17 cellular contexts compared by ENCODE assay signal in genomic region chr3:186613637-186614265, GRCh38. TPM values are rescaled to one million over a fixed set of nuclear protein-coding genes. Genes with fewer than 3 reads are reported as not detected.
DNase-seq lines count a peak whose midpoint lies in the region; ATAC-seq, FAIRE-seq and TF ChIP-seq lines count a peak whose summit lies in the region.
"Had no signal": no experiment of that assay in that cellular context is flagged by ENCODE, and none has a peak within 500 bp of the region (broad histone marks: within the 10 kb centered on the region; RNA-seq: fewer than 3 reads in every experiment).

No MANE protein-coding gene starts in this region.

- H3K9me2 ChIP-seq in MM.1S (replicated peaks; ENCODE audit: insufficient read depth, low read length), result no peaks in the 10 kb centered on the region

- peak overlapping the region; percentile 70; the same call in 1 of the 2 replicates for H3K4me2 ChIP-seq in MM.1S (ENCODE audit: low read depth, low read length)

- FAIRE-seq in small intestine (lab: Jason Lieb, UNC), result no peak
- FAIRE-seq: H1 had no signal

- H3K27me3 ChIP-seq in MM.1S (replicated peaks; ENCODE audit: insufficient read depth, low read length), result peaks cover 8% of the 10 kb centered on the region
- peaks cover 0 to 2% of the 10 kb centered on the region in 2 donors for H3K27me3 ChIP-seq in small intestine (ENCODE audit: control insufficient read depth in 2 of 2, insufficient read depth in 2 of 2, low read length in 2 of 2)
- H3K27me3 ChIP-seq: Peyer's patch had no signal

- H3K9me3 ChIP-seq in MM.1S (replicated peaks; ENCODE audit: insufficient read depth, low read length) (no peaks in the 10 kb centered on the region), small intestine (ENCODE audit: control insufficient read depth, low read depth) (no peaks in the 10 kb centered on the region)
- H3K9me3 ChIP-seq: Peyer's patch had no signal

- no peaks in the 10 kb centered on the region for H3K36me3 Mint-ChIP-seq in activated T-helper 17 cell treated with anti-CD3 and anti-CD28 coated beads, Interleukin-2, amount 50 U/mL, for 72 hours (ENCODE audit: low read depth)

- TF ChIP-seq CTCF in MM.1S (IDR thresholded peaks at IDR 0.05; ENCODE audit: low read length) (no peak), retinal pigment epithelial cell (conservative IDR thresholded peaks at IDR 0.05; ENCODE audit: low read depth, low read length) (peak; percentile 4)

- H3F3A ChIP-seq in MM.1S (ENCODE audit: insufficient read depth, low read length), result peaks cover 24% of the 10 kb centered on the region

- H3K36me3 ChIP-seq in MM.1S (replicated peaks; ENCODE audit: insufficient read depth, low read length) (no peaks in the 10 kb centered on the region), small intestine (ENCODE audit: control insufficient read depth in 2 of 2, insufficient read depth in 2 of 2, low read length in 2 of 2) (no peaks in the 10 kb centered on the region)
- H3K36me3 ChIP-seq: Peyer's patch had no signal

- H3K4me3 ChIP-seq in MM.1S (ENCODE audit: low read length) (peak overlapping the region; percentile 37; the same call in 1 of the 2 replicates), retinal pigment epithelial cell (ENCODE audit: low read length) (no peak overlapping the region), small intestine (ENCODE audit: low read depth in 1 of 2, low read length in 2 of 2) (no peak overlapping the region)

- H3K9me3 Mint-ChIP-seq in activated T-helper 17 cell treated with anti-CD3 and anti-CD28 coated beads, Interleukin-2, amount 50 U/mL, for 72 hours, result no peaks in the 10 kb centered on the region

- H3K4me1 ChIP-seq in MM.1S (ENCODE audit: low read length), result peaks cover 36% of the 10 kb centered on the region
- H3K4me1 ChIP-seq in small intestine (ENCODE audit: control insufficient read depth in 2 of 2, insufficient read depth in 1 of 2, low read depth in 1 of 2, low read length in 1 of 2), result no peaks in the 10 kb centered on the region
- H3K4me1 ChIP-seq: Peyer's patch had no signal

- H3K27ac ChIP-seq in MM.1S (ENCODE audit: low read length), result peak overlapping the region; percentile 47; the same call in 1 of the 2 replicates
- no peak overlapping the region for H3K27ac ChIP-seq in small intestine (ENCODE audit: low read depth in 1 of 2, low read length in 1 of 2)
- H3K27ac ChIP-seq: 22Rv1, C4-2B, Peyer's patch had no signal

- no peaks in the 10 kb centered on the region for H3K79me2 ChIP-seq in MM.1S (ENCODE audit: low read length)

- peaks cover 22% of the 10 kb centered on the region for H3K27me3 Mint-ChIP-seq in activated T-helper 17 cell treated with anti-CD3 and anti-CD28 coated beads, Interleukin-2, amount 50 U/mL, for 72 hours

- H3K27ac Mint-ChIP-seq in activated T-helper 17 cell treated with anti-CD3 and anti-CD28 coated beads, Interleukin-2, amount 50 U/mL, for 72 hours, result peak overlapping the region; percentile 1

- H4K20me1 ChIP-seq in MM.1S (ENCODE audit: insufficient read depth, low read length), result no peaks in the 10 kb centered on the region

- peak overlapping the region; percentile 81 for H2AFZ ChIP-seq in MM.1S (ENCODE audit: low read length)

- peak overlapping the region; percentile 15; the same call in 1 of the 2 replicates for H3K9ac ChIP-seq in MM.1S (ENCODE audit: low read length)

- no peak for ATAC-seq in activated T-helper 17 cell treated with anti-CD3 and anti-CD28 coated beads, Interleukin-2, amount 50 U/mL, for 72 hours (replicated peaks)
- ATAC-seq in GM21528 (IDR thresholded peaks at IDR 0.05; ENCODE audit: low FRiP score, unreplicated experiment), result no peak

- H3K4me3 Mint-ChIP-seq in activated T-helper 17 cell treated with anti-CD3 and anti-CD28 coated beads, Interleukin-2, amount 50 U/mL, for 72 hours, result peak overlapping the region; percentile 63

- 60 to 85% (median 66%) methylated on average over 4 of the region's 4 CpGs for WGBS in small intestine, 3 donors

- peaks cover 15% of the 10 kb centered on the region for H3K4me1 Mint-ChIP-seq in activated T-helper 17 cell treated with anti-CD3 and anti-CD28 coated beads, Interleukin-2, amount 50 U/mL, for 72 hours

- peak; percentile 25 for DNase-seq in DMS 273 (lab: John Stamatoyannopoulos, UW; ENCODE audit: unreplicated experiment)
- DNase-seq in DMS 273 treated with DMSO at 0.1 percent for 48 hours (lab: John Stamatoyannopoulos, UW), result no peak
- DNase-seq in MM.1S, result no peak
- no peak for DNase-seq in retinal pigment epithelial cell (ENCODE audit: low read depth)
- DNase-seq in small intestine, result no peak
- no peak for DNase-seq in HCEC 1CT
- DNase-seq: Kasumi-1, NCI-H1436 treated with DMSO at 0.1 percent for 48 hours, NCI-H748 treated with DMSO at 0.1 percent for 48 hours, Right ventricle myocardium superior had no signal

RNA-seq across cellular contexts. Expression of gene AHSG, which starts 0.9 kb away (rescaled TPM):
- total RNA-seq in activated T-helper 17 cell treated with anti-CD3 and anti-CD28 coated beads, Interleukin-2, amount 50 U/mL, for 72 hours, result not detected
- under 1 TPM in 1 of 3 donors, not detected in 2; 0.04 TPM for polyA plus RNA-seq in small intestine
- total RNA-seq: Peyer's patch; Right ventricle myocardium superior; T-helper 2 cell treated with Interferon-gamma antibody and Interleukin-4, amounts not matched to agents 100 ng/mL and 5 ng/mL, for 36 hours had no signal

RNA-seq across cellular contexts. Expression of gene FETUB, which starts 26.4 kb away (rescaled TPM):
- not detected for total RNA-seq in activated T-helper 17 cell treated with anti-CD3 and anti-CD28 coated beads, Interleukin-2, amount 50 U/mL, for 72 hours
- not detected for polyA plus RNA-seq in small intestine
- total RNA-seq: H1; Peyer's patch; Right ventricle myocardium superior; T-helper 2 cell treated with Interferon-gamma antibody and Interleukin-4, amounts not matched to agents 100 ng/mL and 5 ng/mL, for 36 hours had no signal

RNA-seq across cellular contexts. Expression of gene DNAJB11, which starts 43.2 kb away (rescaled TPM):
- total RNA-seq in activated T-helper 17 cell treated with anti-CD3 and anti-CD28 coated beads, Interleukin-2, amount 50 U/mL, for 72 hours, result 10 to 100 TPM; 22.4 to 46.7 TPM
- polyA plus RNA-seq in small intestine, result 10 to 100 TPM; 36.7 to 86.6 (median 41.8) TPM

RNA-seq across cellular contexts. Expression of gene TBCCD1, which starts 46.6 kb away (rescaled TPM):
- total RNA-seq in activated T-helper 17 cell treated with anti-CD3 and anti-CD28 coated beads, Interleukin-2, amount 50 U/mL, for 72 hours, result 1 to 10 TPM; 7.8 to 9.7 TPM
- 1 to 10 TPM; 3.2 to 6.0 (median 4.7) TPM for polyA plus RNA-seq in small intestine

RNA-seq across cellular contexts. Expression of gene HRG, which starts 52.1 kb away (rescaled TPM):
- not detected for total RNA-seq in activated T-helper 17 cell treated with anti-CD3 and anti-CD28 coated beads, Interleukin-2, amount 50 U/mL, for 72 hours
- polyA plus RNA-seq in small intestine, result not detected
- total RNA-seq: Peyer's patch; Right ventricle myocardium superior; T-helper 2 cell treated with Interferon-gamma antibody and Interleukin-4, amounts not matched to agents 100 ng/mL and 5 ng/mL, for 36 hours had no signal
